In the genomic region with DNA sequence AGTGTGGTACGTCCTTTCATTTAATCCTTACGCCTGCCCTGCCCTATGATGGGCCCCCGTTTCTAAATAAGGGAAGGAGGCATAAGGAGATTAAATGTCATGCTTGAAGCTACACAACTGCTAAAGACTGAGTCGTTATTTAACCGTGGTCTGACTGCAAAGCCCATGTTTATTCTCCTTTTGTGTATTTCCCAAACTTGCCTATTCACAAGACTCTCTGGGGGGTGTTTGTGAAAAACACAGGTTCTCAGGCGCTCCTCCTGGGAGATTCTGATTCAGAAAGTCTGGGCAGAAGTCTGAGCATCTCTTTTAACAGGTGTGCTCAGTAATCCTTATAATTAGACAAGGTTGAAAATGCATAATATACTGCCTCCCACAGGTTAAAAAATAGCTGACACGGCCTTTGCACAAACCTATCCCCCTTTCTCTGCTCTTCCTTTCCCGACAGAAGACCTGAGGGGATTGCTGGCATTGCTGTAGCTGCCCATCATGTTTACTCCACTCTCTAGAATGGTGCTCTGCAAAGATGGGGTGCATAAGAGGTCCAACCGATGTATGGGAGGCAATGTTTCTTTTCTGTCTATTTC, we compare ENCODE assay signal across 1 cellular context.
TF ChIP-seq lines count a peak whose summit lies in the region.

No MANE protein-coding gene starts in this region.

TF ChIP-seq in K562, 482 proteins besides CTCF, POLR2A, EP300 and RAD21 (continued from another document):
- TF ChIP-seq NCOA2 (IDR thresholded peaks at IDR 0.05; ENCODE audit: partially characterized antibody in 2 of 2) = no peak
- peak; percentile 59 for TF ChIP-seq C11orf30 (IDR thresholded peaks at IDR 0.05; ENCODE audit: low read depth)
- 0 out of 2 replicates have a peak, but pooled peaks have one; percentile 12 for TF ChIP-seq MAFK (IDR thresholded peaks at IDR 0.05; ENCODE audit: low read length)
- no peak for TF ChIP-seq ZNF766 (CRISPR knock-in tag; conservative IDR thresholded peaks at IDR 0.05)
- TF ChIP-seq MAFG (tag; conservative IDR thresholded peaks at IDR 0.05) = 0 out of 2 replicates have a peak, but pooled peaks have one; percentile 9
- TF ChIP-seq MAFF (IDR thresholded peaks at IDR 0.05; ENCODE audit: low read length) = peak; percentile 14; the same call in 1 of the 2 replicates
